ENCODE assay signal across 9 cellular contexts in the genomic region with DNA sequence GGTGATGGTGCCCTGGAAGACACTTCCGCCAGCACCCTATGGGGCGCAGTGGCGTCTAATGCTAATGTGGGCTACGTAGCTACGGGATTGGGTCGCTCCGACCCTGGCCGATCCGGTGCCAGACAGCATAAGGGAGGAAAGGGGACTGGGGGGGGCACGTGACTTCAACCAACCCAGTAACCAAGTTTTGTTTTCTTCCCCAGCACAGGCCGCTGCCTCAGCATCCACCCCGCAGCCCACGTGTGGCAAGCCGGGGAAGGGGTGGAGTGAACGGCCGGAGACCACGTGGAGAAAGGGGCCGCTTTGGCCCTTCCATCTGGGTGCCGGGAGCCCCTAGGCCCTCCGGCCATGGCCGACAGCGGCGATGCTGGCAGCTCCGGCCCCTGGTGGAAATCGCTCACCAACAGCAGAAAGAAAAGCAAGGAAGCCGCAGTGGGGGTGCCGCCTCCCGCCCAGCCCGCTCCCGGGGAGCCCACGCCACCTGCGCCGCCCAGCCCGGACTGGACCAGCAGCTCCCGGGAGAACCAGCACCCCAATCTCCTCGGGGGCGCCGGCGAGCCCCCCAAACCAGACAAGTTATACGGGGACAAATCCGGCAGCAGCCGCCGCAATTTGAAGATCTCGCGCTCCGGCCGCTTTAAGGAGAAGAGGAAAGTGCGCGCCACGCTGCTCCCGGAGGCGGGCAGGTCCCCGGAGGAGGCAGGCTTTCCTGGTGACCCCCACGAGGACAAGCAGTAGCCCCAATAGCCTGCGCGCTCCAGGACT. TPM values are rescaled to one million over a fixed set of nuclear protein-coding genes. Genes with fewer than 3 reads are reported as not detected.
DNase-seq lines count a peak whose midpoint lies in the region; ATAC-seq and TF ChIP-seq lines count a peak whose summit lies in the region.
"Had no signal": no experiment of that assay in that cellular context is flagged by ENCODE, and none has a peak within 500 bp of the region (broad histone marks: within the 10 kb centered on the region; RNA-seq: fewer than 3 reads in every experiment).

No MANE protein-coding gene starts in this region.

- no peaks in the 10 kb centered on the region for H3K36me3 ChIP-seq in endodermal cell (ENCODE audit: control insufficient read depth, insufficient read depth, low read length)
- peaks cover 0 to 7% of the 10 kb centered on the region in 2 donors for H3K36me3 ChIP-seq in mucosa of rectum (ENCODE audit: control insufficient read depth in 2 of 2, insufficient read depth in 2 of 2, low read length in 2 of 2)
- no peaks in the 10 kb centered on the region for H3K36me3 ChIP-seq in upper lobe of left lung

- CTCF ChIA-PET in activated naive CD4-positive, alpha-beta T cell treated with anti-CD3 and anti-CD28 coated beads for 36 hours (lab: Charles Lee): no interaction called here

- peak overlapping the region; percentile 4 for H3K4me3 Mint-ChIP-seq in activated naive CD4-positive, alpha-beta T cell treated with anti-CD3 and anti-CD28 coated beads for 36 hours
- peak overlapping the region; percentile 73 for H3K4me3 Mint-ChIP-seq in endodermal cell

- H3K27me3 Mint-ChIP-seq in activated naive CD4-positive, alpha-beta T cell treated with anti-CD3 and anti-CD28 coated beads for 36 hours (ENCODE audit: low read depth): peaks cover 59% of the 10 kb centered on the region
- H3K27me3 Mint-ChIP-seq in endodermal cell (ENCODE audit: insufficient read depth): peaks cover 34% of the 10 kb centered on the region

- TF ChIP-seq CTCF in endodermal cell (conservative IDR thresholded peaks at IDR 0.05) (no peak), upper lobe of left lung (IDR thresholded peaks at IDR 0.05) (no peak)

- peaks cover 11% of the 10 kb centered on the region for H3K4me1 Mint-ChIP-seq in activated naive CD4-positive, alpha-beta T cell treated with anti-CD3 and anti-CD28 coated beads for 36 hours (ENCODE audit: low read depth)
- H3K4me1 Mint-ChIP-seq in endodermal cell: peaks cover 7% of the 10 kb centered on the region

- H3K27me3 ChIP-seq in endodermal cell (ENCODE audit: control insufficient read depth, insufficient read depth, low read length, poor library complexity, severe bottlenecking) (peaks cover 84% of the 10 kb centered on the region), mucosa of rectum (ENCODE audit: control insufficient read depth in 2 of 2, insufficient read depth in 2 of 2, low read length in 2 of 2) (peaks cover 0 to 10% of the 10 kb centered on the region in 2 donors), upper lobe of left lung (peaks cover 0 to 41% (median 21%) of the 10 kb centered on the region in 4 donors)

- TF ChIP-seq POLR2A in upper lobe of left lung (IDR thresholded peaks at IDR 0.05): no peak

- intact Hi-C loops in activated naive CD4-positive, alpha-beta T cell treated with anti-CD3 and anti-CD28 coated beads for 36 hours (cut with micrococcal nuclease): no loop called here

- H3K9ac ChIP-seq in endodermal cell (ENCODE audit: extremely low read depth, low read length, poor library complexity, severe bottlenecking): no peak overlapping the region
- H3K9ac ChIP-seq in mucosa of rectum (ENCODE audit: low read depth in 1 of 2, low read length in 2 of 2): peak overlapping the region; percentile 77 to 94

- H3K4me3 ChIP-seq in endodermal cell (ENCODE audit: low read length) (peak overlapping the region; percentile 87), mucosa of rectum (ENCODE audit: low read length in 2 of 2) (peak overlapping the region; percentile 92 to 93), upper lobe of left lung (peak overlapping the region in 3 of 4 donors; percentile 29 to 53 (median 46))

- no peaks in the 10 kb centered on the region for H3K9me3 Mint-ChIP-seq in activated naive CD4-positive, alpha-beta T cell treated with anti-CD3 and anti-CD28 coated beads for 36 hours
- H3K9me3 Mint-ChIP-seq in endodermal cell: no peaks in the 10 kb centered on the region

- peak; percentile 30 to 37 for ATAC-seq in upper lobe of left lung (ENCODE audit: low FRiP score in 2 of 2)
- no peak for ATAC-seq in HG02970 (IDR thresholded peaks at IDR 0.05; ENCODE audit: low FRiP score, unreplicated experiment)
- ATAC-seq in GM21528 (IDR thresholded peaks at IDR 0.05; ENCODE audit: low FRiP score, unreplicated experiment): no peak

- WGBS in endodermal cell (ENCODE audit: insufficient coverage in 1 of 2, insufficient read length in 1 of 2), 2 experiments: 30 to 45% methylated on average over 37 to 56 of the region's 56 CpGs
- 4 to 7% methylated on average over 23 to 38 of the region's 56 CpGs for WGBS in upper lobe of left lung, 2 donors

- H3K9me3 ChIP-seq in endodermal cell (ENCODE audit: control insufficient read depth, low read length) (no peaks in the 10 kb centered on the region), mucosa of rectum (ENCODE audit: control insufficient read depth in 2 of 2, low read length in 2 of 2) (no peaks in the 10 kb centered on the region), upper lobe of left lung (no peaks in the 10 kb centered on the region)

- H3K4me1 ChIP-seq in endodermal cell (ENCODE audit: control insufficient read depth, insufficient read depth, low read length): peaks cover 10% of the 10 kb centered on the region
- peaks cover 9 to 14% of the 10 kb centered on the region in 2 donors for H3K4me1 ChIP-seq in mucosa of rectum (ENCODE audit: control insufficient read depth in 2 of 2, insufficient read depth in 2 of 2, low read length in 2 of 2)
- H3K4me1 ChIP-seq in upper lobe of left lung: peaks cover 30 to 42% (median 38%) of the 10 kb centered on the region in 4 donors

- H3K27ac ChIP-seq in endodermal cell (ENCODE audit: low read depth, low read length) (no peak overlapping the region), mucosa of rectum (ENCODE audit: low read depth in 2 of 2, low read length in 2 of 2) (peak overlapping the region; percentile 74 to 95), upper lobe of left lung (no peak overlapping the region)

- DNase-seq in activated naive CD4-positive, alpha-beta T cell treated with anti-CD3 and anti-CD28 coated beads for 36 hours: no peak
- DNase-seq in activated naive CD4-positive, alpha-beta T cell treated with anti-CD3 and anti-CD28 coated beads, Interleukin-2, amount 50 U/mL, for 16 hours: no peak
- peak; percentile 53 for DNase-seq in endodermal cell
- DNase-seq in upper lobe of left lung: peak in 1 of 2 donors; percentile 88
- DNase-seq in putamen (ENCODE audit: low spot score): no peak
- DNase-seq: DND-41 had no signal

- H3K36me3 Mint-ChIP-seq in activated naive CD4-positive, alpha-beta T cell treated with anti-CD3 and anti-CD28 coated beads for 36 hours (ENCODE audit: low read depth): no peaks in the 10 kb centered on the region
- no peaks in the 10 kb centered on the region for H3K36me3 Mint-ChIP-seq in endodermal cell (ENCODE audit: low read depth)

- TF ChIP-seq EP300 in upper lobe of left lung (IDR thresholded peaks at IDR 0.05): no peak

- no peak overlapping the region for H3K27ac Mint-ChIP-seq in activated naive CD4-positive, alpha-beta T cell treated with anti-CD3 and anti-CD28 coated beads for 36 hours
- H3K27ac Mint-ChIP-seq in endodermal cell: no peak overlapping the region

RNA-seq across cellular contexts. Expression of a gene that starts 2.5 kb away (rescaled TPM):
- not detected for total RNA-seq in activated naive CD4-positive, alpha-beta T cell treated with anti-CD3 and anti-CD28 coated beads for 36 hours
- total RNA-seq in endodermal cell: 1 to 10 TPM; 2.7 to 3.7 TPM
- polyA plus RNA-seq in endodermal cell (2013, experiment 1 of 2): 1.6 TPM
- polyA plus RNA-seq in endodermal cell (2013, experiment 2 of 2): 0.54 TPM
- 10 to 100 TPM in 1 of 6 donors, 1 to 10 TPM in 5; 2.1 to 13.5 (median 3.5) TPM for total RNA-seq in upper lobe of left lung

Comparison
In these comparisons a context has a peak if more than half of its experiments do, and no peak if none do; other contexts are left out.
1. H3K27ac ChIP-seq: peak in mucosa of rectum (2 of 2); none in endodermal cell (single experiment) and upper lobe of left lung (0 of 4).
2. ATAC-seq: peak in upper lobe of left lung (2 of 2); none in HG02970 (single experiment) and GM21528 (single experiment).
3. Peak in every context shown above with its lines, with median percentiles within 50 percentile points of each other: H3K4me3 ChIP-seq.